1 cellular context compared by ENCODE assay signal in the genomic region with DNA sequence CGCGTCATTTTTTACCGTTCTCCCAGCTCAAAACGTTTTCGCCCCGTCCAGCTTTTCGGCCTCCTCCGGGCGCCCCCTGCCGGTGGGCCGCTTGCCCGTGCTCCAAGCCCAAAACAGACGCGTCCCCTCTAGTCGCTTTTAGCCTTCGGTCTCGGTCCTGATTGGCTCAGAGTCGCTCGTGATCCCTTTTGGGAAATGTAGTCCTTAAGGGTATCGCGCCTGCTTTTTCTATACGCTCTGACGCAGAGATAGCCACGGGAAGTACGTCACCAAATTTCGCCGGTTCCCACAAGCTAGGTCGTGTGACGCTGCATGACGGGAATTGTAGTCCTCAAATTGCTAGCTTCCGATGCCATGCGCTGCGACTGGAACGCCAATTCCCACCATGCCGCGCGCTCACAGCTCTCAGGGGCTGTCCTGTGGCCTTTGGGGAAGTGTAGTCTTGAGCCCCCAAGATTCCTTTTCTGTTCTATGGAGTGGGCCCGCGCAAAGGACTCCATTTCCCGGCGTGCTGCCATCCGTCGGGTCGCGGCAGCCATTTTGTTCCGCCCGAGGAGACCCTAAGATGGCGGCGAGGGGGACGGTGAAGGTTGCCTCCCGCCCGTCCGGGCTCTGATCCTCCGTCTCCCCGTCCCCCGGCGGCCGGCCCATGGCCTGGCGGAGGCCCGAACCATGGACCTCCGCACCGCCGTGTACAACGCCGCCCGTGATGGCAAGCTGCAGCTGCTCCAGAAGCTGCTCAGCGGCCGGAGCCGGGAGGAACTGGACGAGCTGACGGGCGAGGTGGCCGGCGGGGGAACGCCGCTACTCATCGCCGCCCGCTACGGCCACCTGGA.
TF ChIP-seq lines count a peak whose summit lies in the region.

Gene FEM1A, plus strand, starts transcription at position 552 of the 836 bp plus-strand sequence. Its CDS starts 121 bp downstream, at position 673.

TF ChIP-seq in K562, 482 proteins besides CTCF, POLR2A, EP300 and RAD21 (continued from another document and continues in another):
- TF ChIP-seq, protein P1, sequence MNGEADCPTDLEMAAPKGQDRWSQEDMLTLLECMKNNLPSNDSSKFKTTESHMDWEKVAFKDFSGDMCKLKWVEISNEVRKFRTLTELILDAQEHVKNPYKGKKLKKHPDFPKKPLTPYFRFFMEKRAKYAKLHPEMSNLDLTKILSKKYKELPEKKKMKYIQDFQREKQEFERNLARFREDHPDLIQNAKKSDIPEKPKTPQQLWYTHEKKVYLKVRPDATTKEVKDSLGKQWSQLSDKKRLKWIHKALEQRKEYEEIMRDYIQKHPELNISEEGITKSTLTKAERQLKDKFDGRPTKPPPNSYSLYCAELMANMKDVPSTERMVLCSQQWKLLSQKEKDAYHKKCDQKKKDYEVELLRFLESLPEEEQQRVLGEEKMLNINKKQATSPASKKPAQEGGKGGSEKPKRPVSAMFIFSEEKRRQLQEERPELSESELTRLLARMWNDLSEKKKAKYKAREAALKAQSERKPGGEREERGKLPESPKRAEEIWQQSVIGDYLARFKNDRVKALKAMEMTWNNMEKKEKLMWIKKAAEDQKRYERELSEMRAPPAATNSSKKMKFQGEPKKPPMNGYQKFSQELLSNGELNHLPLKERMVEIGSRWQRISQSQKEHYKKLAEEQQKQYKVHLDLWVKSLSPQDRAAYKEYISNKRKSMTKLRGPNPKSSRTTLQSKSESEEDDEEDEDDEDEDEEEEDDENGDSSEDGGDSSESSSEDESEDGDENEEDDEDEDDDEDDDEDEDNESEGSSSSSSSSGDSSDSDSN (IDR thresholded peaks at IDR 0.05; ENCODE audit: borderline replicate concordance in 1 of 2, low read depth in 2 of 2, low read length in 2 of 2) = 0 out of 4 replicates have a peak, but pooled peaks of 1 of the 2 experiments have one; percentile 1
- no peak for TF ChIP-seq SRSF3 (IDR thresholded peaks at IDR 0.05; ENCODE audit: insufficient read depth, low read length)
- TF ChIP-seq VEZF1 (CRISPR knock-in tag; IDR thresholded peaks at IDR 0.05) = peak; percentile 87
- no peak for TF ChIP-seq RNF2 (IDR thresholded peaks at IDR 0.05)
- TF ChIP-seq, protein P2, sequence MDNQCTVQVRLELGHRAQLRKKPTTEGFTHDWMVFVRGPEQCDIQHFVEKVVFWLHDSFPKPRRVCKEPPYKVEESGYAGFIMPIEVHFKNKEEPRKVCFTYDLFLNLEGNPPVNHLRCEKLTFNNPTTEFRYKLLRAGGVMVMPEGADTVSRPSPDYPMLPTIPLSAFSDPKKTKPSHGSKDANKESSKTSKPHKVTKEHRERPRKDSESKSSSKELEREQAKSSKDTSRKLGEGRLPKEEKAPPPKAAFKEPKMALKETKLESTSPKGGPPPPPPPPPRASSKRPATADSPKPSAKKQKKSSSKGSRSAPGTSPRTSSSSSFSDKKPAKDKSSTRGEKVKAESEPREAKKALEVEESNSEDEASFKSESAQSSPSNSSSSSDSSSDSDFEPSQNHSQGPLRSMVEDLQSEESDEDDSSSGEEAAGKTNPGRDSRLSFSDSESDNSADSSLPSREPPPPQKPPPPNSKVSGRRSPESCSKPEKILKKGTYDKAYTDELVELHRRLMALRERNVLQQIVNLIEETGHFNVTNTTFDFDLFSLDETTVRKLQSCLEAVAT (IDR thresholded peaks at IDR 0.05) = no peak
- peak; percentile 38; the same call in 1 of the 2 replicates for TF ChIP-seq RB1 (IDR thresholded peaks at IDR 0.05; ENCODE audit: low read depth)
- no peak for TF ChIP-seq CBFA2T2 (conservative IDR thresholded peaks at IDR 0.05)
- peak; percentile 95 for TF ChIP-seq TEAD4 (IDR thresholded peaks at IDR 0.05; ENCODE audit: low read length)
- TF ChIP-seq TEAD4 (CRISPR knock-in tag; IDR thresholded peaks at IDR 0.05; ENCODE audit: borderline replicate concordance) = no peak
- no peak for TF ChIP-seq CBX5 (IDR thresholded peaks at IDR 0.05; ENCODE audit: borderline replicate concordance, low read depth)
- TF ChIP-seq ZBTB33 (CRISPR knock-in tag; IDR thresholded peaks at IDR 0.05) = peak; percentile 53; the same call in 1 of the 2 replicates
- 0 out of 4 replicates have a peak, but pooled peaks of 1 of the 2 experiments have one; percentile 11 for TF ChIP-seq NONO (IDR thresholded peaks at IDR 0.05; ENCODE audit: low read depth in 2 of 2, low read length in 1 of 2)
- TF ChIP-seq ATF1 (CRISPR knock-in tag; IDR thresholded peaks at IDR 0.05) = peak; percentile 81
- TF ChIP-seq ATF1 (tag; IDR thresholded peaks at IDR 0.05) = peak; percentile 100
- peak; percentile 98 for TF ChIP-seq NR2C1 (IDR thresholded peaks at IDR 0.05)
- TF ChIP-seq NR2C1 (tag; IDR thresholded peaks at IDR 0.05) = peak; percentile 99
- peak; percentile 43 for TF ChIP-seq SMAD1 (IDR thresholded peaks at IDR 0.05; ENCODE audit: low read depth, low read length, partially characterized antibody)
- peak; percentile 62; the same call in 1 of the 2 replicates for TF ChIP-seq ZNF12 (CRISPR knock-in tag; IDR thresholded peaks at IDR 0.05)
- TF ChIP-seq POLR2G (IDR thresholded peaks at IDR 0.05; ENCODE audit: low read depth, low read length) = peak; percentile 93
- peak; percentile 72; the same call in 1 of the 2 replicates for TF ChIP-seq REST (CRISPR knock-in tag; IDR thresholded peaks at IDR 0.05; ENCODE audit: low read depth)
- no peak for TF ChIP-seq CEBPG (CRISPR knock-in tag; IDR thresholded peaks at IDR 0.05)
- TF ChIP-seq CEBPG (tag; conservative IDR thresholded peaks at IDR 0.05 in 1 of 2, IDR thresholded peaks at IDR 0.05 in 1 of 2) = no peak
- peak in 1 of 2 experiments; percentile 51; a peak in 2 of 4 replicates for TF ChIP-seq TBL1XR1 (IDR thresholded peaks at IDR 0.05; ENCODE audit: low read length in 2 of 2)
- TF ChIP-seq, protein P3, sequence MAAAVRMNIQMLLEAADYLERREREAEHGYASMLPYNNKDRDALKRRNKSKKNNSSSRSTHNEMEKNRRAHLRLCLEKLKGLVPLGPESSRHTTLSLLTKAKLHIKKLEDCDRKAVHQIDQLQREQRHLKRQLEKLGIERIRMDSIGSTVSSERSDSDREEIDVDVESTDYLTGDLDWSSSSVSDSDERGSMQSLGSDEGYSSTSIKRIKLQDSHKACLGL (CRISPR knock-in tag; IDR thresholded peaks at IDR 0.05; ENCODE audit: borderline replicate concordance, poor library complexity, severe bottlenecking) = no peak
- no peak for TF ChIP-seq ESRRB (CRISPR knock-in tag; IDR thresholded peaks at IDR 0.05; ENCODE audit: borderline replicate concordance)
- TF ChIP-seq ZNF408 (CRISPR knock-in tag; IDR thresholded peaks at IDR 0.05; ENCODE audit: low read depth) = no peak
- TF ChIP-seq ZKSCAN8 (CRISPR knock-in tag; IDR thresholded peaks at IDR 0.05) = peak; percentile 90
- TF ChIP-seq MAFK (IDR thresholded peaks at IDR 0.05; ENCODE audit: low read length) = no peak
- peak; percentile 100 for TF ChIP-seq SIN3B (IDR thresholded peaks at IDR 0.05; ENCODE audit: low read depth)
- TF ChIP-seq FUS (optimal IDR thresholded peaks at IDR 0.05; ENCODE audit: low read depth, low read length) = no peak
- TF ChIP-seq ZNF175 (CRISPR knock-in tag; IDR thresholded peaks at IDR 0.05; ENCODE audit: low read depth) = peak; percentile 99
- TF ChIP-seq TEAD1 (CRISPR knock-in tag; IDR thresholded peaks at IDR 0.05) = peak in 1 of 2 experiments; percentile 95; a peak in 2 of 4 replicates
- TF ChIP-seq HMGXB4 (CRISPR knock-in tag; IDR thresholded peaks at IDR 0.05) = peak; percentile 93
- TF ChIP-seq GABPA (tag; conservative IDR thresholded peaks at IDR 0.05; ENCODE audit: low read depth) = peak; percentile 98
- peak; percentile 97 for TF ChIP-seq CREB3 (tag; conservative IDR thresholded peaks at IDR 0.05; ENCODE audit: low read depth)
- TF ChIP-seq SMAD3 (CRISPR knock-in tag; conservative IDR thresholded peaks at IDR 0.05) = peak; percentile 95
- peak; percentile 100 for TF ChIP-seq ZNF644 (tag; IDR thresholded peaks at IDR 0.05; ENCODE audit: low read depth)
- TF ChIP-seq PHF20 (IDR thresholded peaks at IDR 0.05; ENCODE audit: partially characterized antibody) = peak; percentile 83
- no peak for TF ChIP-seq XRCC3 (IDR thresholded peaks at IDR 0.05)
- TF ChIP-seq ZNF766 (CRISPR knock-in tag; conservative IDR thresholded peaks at IDR 0.05) = peak; percentile 99
- TF ChIP-seq NR4A1 (CRISPR knock-in tag; IDR thresholded peaks at IDR 0.05) = peak; percentile 49; the same call in 1 of the 2 replicates
- TF ChIP-seq NR4A1 (tag; IDR thresholded peaks at IDR 0.05) = peak; percentile 97
- peak; percentile 68; the same call in 1 of the 2 replicates for TF ChIP-seq KLF13 (tag; IDR thresholded peaks at IDR 0.05; ENCODE audit: borderline replicate concordance, low read depth)
- TF ChIP-seq KDM5B (IDR thresholded peaks at IDR 0.05; ENCODE audit: insufficient replicate concordance, low read depth, low read length) = peak; percentile 84
- peak; percentile 78 for TF ChIP-seq TEAD2 (tag; IDR thresholded peaks at IDR 0.05)
- TF ChIP-seq DEAF1 (CRISPR knock-in tag; IDR thresholded peaks at IDR 0.05) = peak; percentile 68
- TF ChIP-seq NUFIP1 (IDR thresholded peaks at IDR 0.05; ENCODE audit: partially characterized antibody) = no peak
